ENCODE assay signal across 19 cellular contexts in the genomic region with DNA sequence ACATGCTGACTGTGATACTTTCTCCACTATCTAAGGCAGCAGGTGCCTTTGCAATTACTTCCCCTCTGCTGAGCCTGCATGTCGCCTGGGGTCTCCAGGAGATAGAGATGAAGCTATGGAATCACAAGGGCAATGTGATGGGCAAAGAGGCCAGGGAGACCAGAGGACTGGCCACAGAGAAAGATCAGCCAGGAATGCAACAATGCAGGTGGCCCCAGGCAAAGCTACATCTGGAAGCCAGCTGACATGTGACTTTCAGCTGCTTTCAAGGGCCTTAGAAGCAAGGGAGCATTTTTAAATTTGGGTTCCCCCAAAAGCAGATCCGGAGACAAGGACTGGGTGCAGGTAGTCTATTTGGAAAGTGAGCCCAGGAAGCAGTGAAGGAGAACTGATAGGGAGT.
A peak's percentile ranks its signal among the peaks of the same experiment; 100 is the strongest.
DNase-seq lines count a peak whose midpoint lies in the region; ATAC-seq lines count a peak whose summit lies in the region.
"Had no signal": no experiment of that assay in that cellular context is flagged by ENCODE, and none has a peak within 500 bp of the region (broad histone marks: within the 10 kb centered on the region; RNA-seq: fewer than 3 reads in every experiment).

No MANE protein-coding gene starts in this region.

- no peak for ATAC-seq in GM21723 (IDR thresholded peaks at IDR 0.05; ENCODE audit: unreplicated experiment)
- ATAC-seq: A549 had no signal

- DNase-seq in ELF-1 (ENCODE audit: low read depth, low spot score) (peak; percentile 53), SK-N-DZ (ENCODE audit: low spot score) (peak; percentile 18), retina (peak; percentile 10), midbrain (lab: John Stamatoyannopoulos, UW) (no peak)
- DNase-seq: AML-193; C1 segment of cervical spinal cord; CD4-positive, alpha-beta memory T cell; CD4-positive, CD25-positive, alpha-beta regulatory T cell; CD8-positive, alpha-beta memory T cell; COR-L47; DMS 273 treated with DMSO at 0.1 percent for 48 hours; DMS153; DMS53; DMS79; DND-41; EL; GF-D8 had no signal
